ENCODE assay signal across 10 cellular contexts in the genomic region with DNA sequence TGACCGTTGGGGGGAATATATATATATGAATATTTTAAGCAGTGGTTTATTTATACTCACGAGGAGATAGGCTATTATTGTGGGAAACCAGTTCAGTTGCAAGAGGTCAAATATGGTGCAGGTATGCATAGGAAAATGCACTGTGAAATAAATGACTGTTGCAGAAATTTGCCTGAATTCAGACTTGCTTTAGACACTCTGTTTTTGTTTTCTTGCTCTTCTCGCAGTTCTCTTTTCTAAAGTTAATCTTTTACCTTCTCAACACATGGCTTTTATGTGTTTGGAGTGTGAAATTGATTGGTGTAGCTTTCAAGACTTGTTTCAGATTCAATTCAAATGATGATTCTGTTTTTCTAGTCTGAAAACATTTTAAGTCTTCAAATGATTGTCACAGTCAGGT.
A peak's percentile ranks its signal among the peaks of the same experiment; 100 is the strongest.
DNase-seq lines count a peak whose midpoint lies in the region; ATAC-seq lines count a peak whose summit lies in the region.
"Had no signal": no experiment of that assay in that cellular context is flagged by ENCODE, and none has a peak within 500 bp of the region (broad histone marks: within the 10 kb centered on the region; RNA-seq: fewer than 3 reads in every experiment).

No MANE protein-coding gene starts in this region.

- H3K27ac ChIP-seq in SJCRH30: no peak overlapping the region

- no peak for DNase-seq in stimulated activated effector memory CD8-positive, alpha-beta T cell treated with anti-CD3 and anti-CD28 coated beads, Interleukin-12 subunit alpha, Interleukin-12 subunit beta, amount 100 ng/mL, for 72 hours (ENCODE audit: low spot score in 2 of 2)
- DNase-seq in NCI-H510A (lab: John Stamatoyannopoulos, UW) (no peak), SJCRH30 (no peak)
- DNase-seq in activated CD4-positive, alpha-beta T cell treated with anti-CD3 and anti-CD28 coated beads, Interleukin-2, amount 50 U/mL, for 4 hours: no peak
- DNase-seq: NCI-H510A treated with DMSO at 0.1 percent for 48 hours; stimulated activated CD4-positive, alpha-beta T cell treated with anti-CD3 and anti-CD28 coated beads, Interleukin-2, amount 100 ng/mL, for 24 hours had no signal

- peak overlapping the region; percentile 73 for H3K27ac Mint-ChIP-seq in stimulated activated effector memory CD8-positive, alpha-beta T cell treated with anti-CD3 and anti-CD28 coated beads, Interleukin-12 subunit alpha, Interleukin-12 subunit beta, amount 100 ng/mL, for 72 hours

- H3K27me3 ChIP-seq in SJCRH30: no peaks in the 10 kb centered on the region

- no peaks in the 10 kb centered on the region for H3K9me3 Mint-ChIP-seq in stimulated activated effector memory CD8-positive, alpha-beta T cell treated with anti-CD3 and anti-CD28 coated beads, Interleukin-12 subunit alpha, Interleukin-12 subunit beta, amount 100 ng/mL, for 72 hours
- H3K9me3 Mint-ChIP-seq: neural crest cell had no signal

- H3K4me3 Mint-ChIP-seq in stimulated activated effector memory CD8-positive, alpha-beta T cell treated with anti-CD3 and anti-CD28 coated beads, Interleukin-12 subunit alpha, Interleukin-12 subunit beta, amount 100 ng/mL, for 72 hours: no peak overlapping the region
- H3K4me3 Mint-ChIP-seq: neural crest cell had no signal

- H3K4me1 ChIP-seq in SJCRH30: peaks cover 20% of the 10 kb centered on the region

- no peaks in the 10 kb centered on the region for H3K9me3 ChIP-seq in SJCRH30 (replicated peaks)

- H3K4me1 Mint-ChIP-seq in stimulated activated effector memory CD8-positive, alpha-beta T cell treated with anti-CD3 and anti-CD28 coated beads, Interleukin-12 subunit alpha, Interleukin-12 subunit beta, amount 100 ng/mL, for 72 hours: peaks cover 39% of the 10 kb centered on the region

- ATAC-seq in GM19025 (IDR thresholded peaks at IDR 0.05; ENCODE audit: low read depth, unreplicated experiment): peak; percentile 60
- peak; percentile 52 for ATAC-seq in HG02571 (IDR thresholded peaks at IDR 0.05; ENCODE audit: unreplicated experiment)
- peak; percentile 61 for ATAC-seq in HG03571 (IDR thresholded peaks at IDR 0.05; ENCODE audit: unreplicated experiment)
- no peak for ATAC-seq in stimulated activated effector memory CD8-positive, alpha-beta T cell treated with anti-CD3 and anti-CD28 coated beads, Interleukin-12 subunit alpha, Interleukin-12 subunit beta, amount 100 ng/mL, for 72 hours

- no peak overlapping the region for H3K4me3 ChIP-seq in SJCRH30

- H3K36me3 Mint-ChIP-seq in stimulated activated effector memory CD8-positive, alpha-beta T cell treated with anti-CD3 and anti-CD28 coated beads, Interleukin-12 subunit alpha, Interleukin-12 subunit beta, amount 100 ng/mL, for 72 hours: no peaks in the 10 kb centered on the region

- no peaks in the 10 kb centered on the region for H3K36me3 ChIP-seq in SJCRH30
